12 cellular contexts compared by ENCODE assay signal in the genomic region with DNA sequence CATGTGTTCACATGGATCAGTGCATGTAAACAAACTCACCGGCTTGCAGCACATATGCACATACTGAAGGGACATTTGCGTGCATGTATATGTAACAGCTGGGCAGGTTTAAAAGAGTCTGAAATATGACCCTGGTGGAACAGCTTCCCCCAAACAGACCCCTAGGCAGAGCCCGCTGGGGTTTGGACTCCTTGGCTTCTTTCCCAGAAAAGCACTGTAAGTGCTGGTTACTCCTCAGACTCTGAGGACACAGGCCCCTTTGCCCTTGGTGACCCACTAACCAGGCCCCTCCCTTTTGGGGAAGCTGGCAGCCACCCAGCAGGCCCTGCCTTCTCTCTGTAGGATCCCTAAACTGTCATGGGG.
DNase-seq lines count a peak whose midpoint lies in the region; ATAC-seq and TF ChIP-seq lines count a peak whose summit lies in the region.
"Had no signal": no experiment of that assay in that cellular context is flagged by ENCODE, and none has a peak within 500 bp of the region (broad histone marks: within the 10 kb centered on the region; RNA-seq: fewer than 3 reads in every experiment).

No MANE protein-coding gene starts in this region.

- H3K4me3 ChIP-seq in right atrium auricular region (no peak overlapping the region), thyroid gland (replicated peaks in 1 of 3) (no peak overlapping the region)
- H3K4me3 ChIP-seq: A549, body of pancreas had no signal

- TF ChIP-seq CTCF in right atrium auricular region (IDR thresholded peaks at IDR 0.05), result no peak
- no peak for TF ChIP-seq CTCF in thyroid gland (IDR thresholded peaks at IDR 0.05)

- H3K27ac ChIP-seq in right atrium auricular region (no peak overlapping the region), thyroid gland (peak overlapping the region; percentile 63 to 75 (median 65))
- H3K27ac ChIP-seq: A549, body of pancreas, neutrophil had no signal

- ATAC-seq in Right ventricle myocardium superior (ENCODE audit: poor library complexity), result peak; percentile 11
- ATAC-seq in HG02678 (IDR thresholded peaks at IDR 0.05; ENCODE audit: unreplicated experiment), result no peak
- no peak for ATAC-seq in HG03521 (IDR thresholded peaks at IDR 0.05; ENCODE audit: unreplicated experiment)
- ATAC-seq: A549 had no signal

- H3K27me3 ChIP-seq in right atrium auricular region, result no peaks in the 10 kb centered on the region
- H3K27me3 ChIP-seq in thyroid gland, result no peaks in the 10 kb centered on the region
- H3K27me3 ChIP-seq: body of pancreas had no signal

- no peaks in the 10 kb centered on the region for H3K36me3 ChIP-seq in right atrium auricular region
- H3K36me3 ChIP-seq in thyroid gland, result no peaks in the 10 kb centered on the region
- H3K36me3 ChIP-seq: neutrophil had no signal

- 26 to 36% methylated on average over 3 of the region's 3 CpGs for WGBS in thyroid gland, 2 donors

- intact Hi-C loops in Right ventricle myocardium superior (cut with DNase I) (no loop called here), thyroid gland (cut with DNase I) (no loop called here)

- H3K9me3 ChIP-seq in right atrium auricular region, result no peaks in the 10 kb centered on the region
- H3K9me3 ChIP-seq in thyroid gland, result no peaks in the 10 kb centered on the region
- H3K9me3 ChIP-seq: A549, body of pancreas, neutrophil had no signal

- DNase-seq in Right ventricle myocardium superior (peak; percentile 76), right atrium auricular region (ENCODE audit: low spot score) (no peak), NCI-H524 treated with DMSO at 0.1 percent for 48 hours (lab: John Stamatoyannopoulos, UW) (peak; percentile 97), dedifferentiated amniotic fluid mesenchymal stem cell (ENCODE audit: extremely low spot score) (peak; percentile 71), thyroid gland (peak; percentile 66 to 67), DMS53 (lab: John Stamatoyannopoulos, UW) (no peak)
- DNase-seq: activated T-cell treated with anti-CD3 and anti-CD28 coated beads, Interleukin-2, amount 50 U/mL, for 1 hour had no signal

- no peak for TF ChIP-seq POLR2A in thyroid gland (IDR thresholded peaks at IDR 0.05)

- H3K4me1 ChIP-seq in right atrium auricular region, result peaks cover 0 to 42% of the 10 kb centered on the region in 2 donors
- peaks cover 22 to 59% of the 10 kb centered on the region in 2 donors for H3K4me1 ChIP-seq in thyroid gland

Comparison
In these comparisons a context has a peak if more than half of its experiments do, and no peak if none do; other contexts are left out.
1. DNase-seq: peak in Right ventricle myocardium superior (single experiment), NCI-H524 treated with DMSO at 0.1 percent for 48 hours (single experiment), dedifferentiated amniotic fluid mesenchymal stem cell (single experiment) and thyroid gland (2 of 2); none in right atrium auricular region (single experiment) and DMS53 (single experiment).
2. H3K27ac ChIP-seq: peak in thyroid gland (3 of 3); none in right atrium auricular region (0 of 2).